Comparison of ENCODE assay signal across 8 cellular contexts in the genomic region with DNA sequence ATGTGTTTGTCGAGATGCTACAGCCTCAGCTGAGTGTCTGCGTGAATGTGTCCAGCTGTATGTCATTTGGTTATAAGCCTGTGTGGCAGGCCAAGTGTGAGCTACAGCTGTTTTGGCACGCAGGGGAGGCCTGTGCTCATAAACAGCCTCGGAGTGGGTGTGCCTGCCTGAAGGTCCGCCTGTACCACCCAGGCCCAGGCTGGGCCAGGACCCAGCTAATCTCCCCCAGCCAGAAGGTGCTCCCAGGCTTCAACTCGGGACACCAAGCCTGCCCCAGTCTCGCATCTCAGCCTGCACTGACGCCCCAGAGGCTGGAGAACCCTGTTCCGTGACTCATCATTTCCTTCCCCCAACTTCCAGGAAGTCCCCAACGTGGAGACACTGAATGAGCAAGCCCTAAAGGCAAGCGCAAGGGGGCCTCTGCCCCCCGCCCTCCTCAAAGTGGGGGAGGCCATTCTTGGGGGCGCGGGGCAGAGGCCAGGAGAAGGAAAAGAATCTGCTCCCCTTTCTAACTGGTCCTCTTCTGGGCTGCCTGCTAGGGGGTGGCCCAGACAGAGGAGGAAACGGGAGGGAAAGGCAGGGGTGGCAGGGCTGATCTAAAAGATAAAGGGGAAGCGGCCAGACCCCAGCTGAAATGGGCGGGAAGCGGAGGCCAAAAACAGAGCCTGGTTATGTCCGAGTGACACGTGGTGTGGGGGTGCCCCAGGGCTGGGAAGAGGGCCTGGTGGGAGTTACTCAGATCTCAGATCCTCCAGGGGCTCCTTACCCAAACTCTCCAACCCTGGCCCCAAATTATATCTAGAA. TPM values are rescaled to one million over a fixed set of nuclear protein-coding genes. Genes with fewer than 3 reads are reported as not detected.
A peak's percentile ranks its signal among the peaks of the same experiment; 100 is the strongest.
DNase-seq lines count a peak whose midpoint lies in the region; ATAC-seq and TF ChIP-seq lines count a peak whose summit lies in the region.

No MANE protein-coding gene starts in this region.

- peak overlapping the region; percentile 19 for H2AK5ac ChIP-seq in trophoblast cell (ENCODE audit: low read length)

- H3K4me1 ChIP-seq in trophoblast cell (ENCODE audit: control insufficient read depth in 1 of 2, insufficient read depth in 2 of 2, low read length in 2 of 2): peaks cover 19 to 28% of the 10 kb centered on the region in 2 experiments

- TF ChIP-seq CTCF in GM12872 (IDR thresholded peaks at IDR 0.05; ENCODE audit: insufficient read depth, low read depth, low read length) (0 out of 3 replicates have a peak, but pooled peaks have one; percentile 12), type B pancreatic cell (conservative IDR thresholded peaks at IDR 0.05) (no peak)

- H3K27ac Mint-ChIP-seq in type B pancreatic cell: peak overlapping the region; percentile 96

- H3K4me3 Mint-ChIP-seq in type B pancreatic cell: peak overlapping the region; percentile 97

- peak overlapping the region; percentile 48 for H2BK5ac ChIP-seq in trophoblast cell (ENCODE audit: low read depth, low read length, poor library complexity)

- peaks cover 3% of the 10 kb centered on the region for H3K9me3 ChIP-seq in trophoblast cell (ENCODE audit: insufficient read depth, low read depth, low read length)

- ATAC-seq in GM18517 (IDR thresholded peaks at IDR 0.05; ENCODE audit: unreplicated experiment): no peak

- H3K27me3 ChIP-seq in trophoblast cell (ENCODE audit: insufficient read depth, low read length): no peaks in the 10 kb centered on the region

- peaks cover 38% of the 10 kb centered on the region for H3K79me1 ChIP-seq in trophoblast cell (ENCODE audit: low read length)

- H3K36me3 ChIP-seq in trophoblast cell (ENCODE audit: control insufficient read depth in 1 of 2, insufficient read depth in 2 of 2, low read length in 2 of 2): peaks cover 23 to 27% of the 10 kb centered on the region in 2 experiments

- H3K18ac ChIP-seq in trophoblast cell (ENCODE audit: low read length): peak overlapping the region; percentile 73

- DNase-seq in HUDEP-2 (lab: John Stamatoyannopoulos, UW; ENCODE audit: unreplicated experiment in 76 of 76) (peak in 75 of 76 experiments; percentile 96 to 100 (median 99)), SK-N-DZ (ENCODE audit: low spot score) (peak; percentile 71), head of caudate nucleus (peak in 36 of 42 donors; percentile 4 to 64 (median 36)), trophoblast cell (peak; percentile 56 to 64), type B pancreatic cell (ENCODE audit: extremely low spot score, unreplicated experiment) (no peak)
- peak; percentile 36 to 51 (median 46) for DNase-seq in activated naive CD4-positive, alpha-beta T cell (lab: John Stamatoyannopoulos, UW)

- H4K91ac ChIP-seq in trophoblast cell (ENCODE audit: low read depth, low read length): peak overlapping the region; percentile 81

- H3K4me2 ChIP-seq in trophoblast cell (ENCODE audit: low read length): peak overlapping the region; percentile 88

- peak overlapping the region; percentile 8 for H4K8ac ChIP-seq in trophoblast cell (ENCODE audit: low read depth, low read length)

- peaks cover 41% of the 10 kb centered on the region for H3K4me1 Mint-ChIP-seq in type B pancreatic cell (ENCODE audit: unreplicated experiment)

- no CpG with 5 or more reads among the region's 20 CpGs for WGBS in trophoblast cell (ENCODE audit: extremely low coverage, insufficient coverage, insufficient read length)

- H3K27ac ChIP-seq in trophoblast cell (ENCODE audit: low read depth, low read length): peak overlapping the region; percentile 72

- peak overlapping the region; percentile 45 for H2BK120ac ChIP-seq in trophoblast cell (ENCODE audit: insufficient read depth, low read length, poor library complexity)

- peak overlapping the region; percentile 40 for H3K4ac ChIP-seq in trophoblast cell (ENCODE audit: low read depth, low read length)

- H3K14ac ChIP-seq in trophoblast cell (ENCODE audit: low read length): peak overlapping the region; percentile 54

- intact Hi-C loops in head of caudate nucleus (cut with DNase I): no loop called here

- H3K79me2 ChIP-seq in trophoblast cell (ENCODE audit: control insufficient read depth, insufficient read depth, low read length, poor library complexity): peaks cover 28% of the 10 kb centered on the region

- H3K9me3 Mint-ChIP-seq in type B pancreatic cell: peaks cover 4% of the 10 kb centered on the region

- no peak overlapping the region for H3K23ac ChIP-seq in trophoblast cell (ENCODE audit: low read length)

- no peak overlapping the region for H4K12ac ChIP-seq in trophoblast cell (ENCODE audit: low read depth, low read length)

- no peaks in the 10 kb centered on the region for H3K27me3 Mint-ChIP-seq in type B pancreatic cell

- H2AFZ ChIP-seq in trophoblast cell (ENCODE audit: insufficient read depth, low read length, poor library complexity): no peak overlapping the region

- H3K9ac ChIP-seq in trophoblast cell (ENCODE audit: low read length): peak overlapping the region; percentile 72

- H3K36me3 Mint-ChIP-seq in type B pancreatic cell: peaks cover 13% of the 10 kb centered on the region

- peak overlapping the region; percentile 63 for H2BK12ac ChIP-seq in trophoblast cell (ENCODE audit: low read length)

- H3K4me3 ChIP-seq in trophoblast cell (ENCODE audit: low read depth, low read length): peak overlapping the region; percentile 84

RNA-seq across cellular contexts. Expression of gene SLC1A5, which starts 2.0 kb away (rescaled TPM):
- polyA plus RNA-seq in SK-N-DZ (2014; cell fraction: cytosol; rRNA removed): 66.6 and 78.1 TPM in 2 replicates
- 30.3 and 33.5 TPM in 2 replicates for polyA plus RNA-seq in SK-N-DZ (2014; cell fraction: nucleus; rRNA removed)
- polyA plus RNA-seq in trophoblast cell (2013): 134 and 139 TPM in 2 replicates
- 91.4 and 137 TPM in 2 replicates for total RNA-seq in type B pancreatic cell (ENCODE audit: low replicate concordance)

RNA-seq across cellular contexts. Expression of gene STRN4, which starts 40.2 kb away (rescaled TPM):
- 85.9 and 92.5 TPM in 2 replicates for polyA plus RNA-seq in SK-N-DZ (2014; cell fraction: cytosol; rRNA removed)
- 108 and 111 TPM in 2 replicates for polyA plus RNA-seq in SK-N-DZ (2014; cell fraction: nucleus; rRNA removed)
- polyA plus RNA-seq in trophoblast cell (2013): 65.1 and 66.3 TPM in 2 replicates
- 83.4 and 105 TPM in 2 replicates for total RNA-seq in type B pancreatic cell (ENCODE audit: low replicate concordance)

RNA-seq across cellular contexts. Expression of gene FKRP, which starts 40.6 kb away (rescaled TPM):
- polyA plus RNA-seq in SK-N-DZ (2014; cell fraction: cytosol; rRNA removed): 10.1 and 19.0 TPM in 2 replicates
- polyA plus RNA-seq in SK-N-DZ (2014; cell fraction: nucleus; rRNA removed): 8.9 and 12.5 TPM in 2 replicates
- polyA plus RNA-seq in trophoblast cell (2013): 20.5 TPM in 2 replicates
- total RNA-seq in type B pancreatic cell (ENCODE audit: low replicate concordance): 24.2 and 38.4 TPM in 2 replicates
